ENCODE assay signal across 8 cellular contexts in genomic region chr7:92133133-92133736, GRCh38. TPM values are rescaled to one million over a fixed set of nuclear protein-coding genes. Genes with fewer than 3 reads are reported as not detected.
A peak's percentile ranks its signal among the peaks of the same experiment; 100 is the strongest.
DNase-seq lines count a peak whose midpoint lies in the region; ATAC-seq and TF ChIP-seq lines count a peak whose summit lies in the region.

No MANE protein-coding gene starts in this region.

- peak overlapping the region; percentile 96; the same call in 1 of the 2 replicates for H2AFZ ChIP-seq in PC-3 (ENCODE audit: low read length)

- H3K27me3 Mint-ChIP-seq in naive thymus-derived CD8-positive, alpha-beta T cell: peaks cover 0 to 2% (median 0%) of the 10 kb centered on the region in 5 donors

- BruUV-seq in PC-3 (replicated peaks; lab: Mats Ljungman, UMichigan): TSS peak; percentile 24

- peak overlapping the region; percentile 95 for H3K4me2 ChIP-seq in PC-3 (ENCODE audit: low read length)

- intact Hi-C loops in PC-3 (cut with micrococcal nuclease): no loop called here

- CTCF ChIA-PET in PC-3 (lab: Charles Lee): interaction anchor here (1.0 kb wide), 1 partner anchor 38 kb away, joined by 4 read pairs; no protein-coding TSS in a partner anchor

- no peak overlapping the region for H3K27ac ChIP-seq in PC-3 (ENCODE audit: low read length)
- peak overlapping the region; percentile 86 for H3K27ac ChIP-seq in effector memory CD4-positive, alpha-beta T cell (ENCODE audit: insufficient read depth, low read length, poor library complexity, severe bottlenecking)

- peaks cover 18% of the 10 kb centered on the region; the same call in 1 of the 2 replicates for H3K36me3 ChIP-seq in PC-3 (ENCODE audit: low read depth, low read length)
- H3K36me3 ChIP-seq in effector memory CD4-positive, alpha-beta T cell (ENCODE audit: control insufficient read depth, insufficient read depth, low read length): peaks cover 5% of the 10 kb centered on the region

- no peaks in the 10 kb centered on the region for H3K9me2 ChIP-seq in PC-3 (replicated peaks; ENCODE audit: low read length)

- peaks cover 9 to 34% (median 31%) of the 10 kb centered on the region in 4 donors for H3K4me1 Mint-ChIP-seq in naive thymus-derived CD8-positive, alpha-beta T cell

- DNase-seq in PC-3 (no peak), occipital lobe (lab: John Stamatoyannopoulos, UW) (no peak), 8988T (no peak)
- no peak for DNase-seq in effector memory CD4-positive, alpha-beta T cell
- DNase-seq in naive thymus-derived CD8-positive, alpha-beta T cell: no peak
- no peak for DNase-seq in stimulated activated CD4-positive, alpha-beta T cell treated with anti-CD3 and anti-CD28 coated beads, Interleukin-2, amount 100 ng/mL, for 48 hours

- H3K4me3 Mint-ChIP-seq in naive thymus-derived CD8-positive, alpha-beta T cell: peak overlapping the region; percentile 93 to 100 (median 98)

- H3K36me3 Mint-ChIP-seq in naive thymus-derived CD8-positive, alpha-beta T cell: peaks cover 0 to 18% (median 4%) of the 10 kb centered on the region in 3 donors

- peak overlapping the region; percentile 82 for H3K4me3 ChIP-seq in PC-3 (ENCODE audit: low read length)
- peak overlapping the region; percentile 95 for H3K4me3 ChIP-seq in effector memory CD4-positive, alpha-beta T cell (ENCODE audit: insufficient read depth, low read depth, low read length, poor library complexity, severe bottlenecking)

- H3K4me1 ChIP-seq in PC-3 (ENCODE audit: insufficient read depth, low read length): peaks cover 22% of the 10 kb centered on the region; the same call in 1 of the 2 replicates
- H3K4me1 ChIP-seq in effector memory CD4-positive, alpha-beta T cell (ENCODE audit: control insufficient read depth, insufficient read depth, low read length, poor library complexity, severe bottlenecking): peaks cover 9% of the 10 kb centered on the region

- ATAC-seq in GM18868 (IDR thresholded peaks at IDR 0.05; ENCODE audit: unreplicated experiment) (peak; percentile 19), HG02678 (IDR thresholded peaks at IDR 0.05; ENCODE audit: unreplicated experiment) (peak; percentile 24), PC-3 (peak; percentile 18)
- ATAC-seq in naive thymus-derived CD8-positive, alpha-beta T cell: peak; percentile 11

- TF ChIP-seq CTCF in PC-3 (conservative IDR thresholded peaks at IDR 0.05; ENCODE audit: low read depth, low read length): no peak

- no peaks in the 10 kb centered on the region for H3K9me3 Mint-ChIP-seq in naive thymus-derived CD8-positive, alpha-beta T cell

- H3K27me3 ChIP-seq in PC-3 (ENCODE audit: low read length): no peaks in the 10 kb centered on the region
- H3K27me3 ChIP-seq in effector memory CD4-positive, alpha-beta T cell (replicated peaks; ENCODE audit: control insufficient read depth, insufficient read depth, low read length, poor library complexity, severe bottlenecking): no peaks in the 10 kb centered on the region

- H3K9ac ChIP-seq in PC-3 (ENCODE audit: low read length): peak overlapping the region; percentile 96

- H4K20me1 ChIP-seq in PC-3 (ENCODE audit: low read length): peaks cover 28% of the 10 kb centered on the region

- H3K79me2 ChIP-seq in PC-3 (ENCODE audit: low read length): peaks cover 47% of the 10 kb centered on the region

- POLR2A ChIA-PET in PC-3 (lab: Charles Lee; ENCODE audit: unreplicated experiment): no interaction called here
- POLR2A ChIA-PET in naive thymus-derived CD8-positive, alpha-beta T cell (lab: Charles Lee): interaction anchor here (1.0 to 2.0 kb wide), 2 partner anchors 192 to 314 kb away, joined by 4 to 11 read pairs; partner anchors contain the start of genes AKAP9 and GATAD1

- no peaks in the 10 kb centered on the region for H3K9me3 ChIP-seq in PC-3 (ENCODE audit: low read length)
- no peaks in the 10 kb centered on the region for H3K9me3 ChIP-seq in effector memory CD4-positive, alpha-beta T cell (ENCODE audit: control insufficient read depth, low read length)

- H3K27ac Mint-ChIP-seq in naive thymus-derived CD8-positive, alpha-beta T cell: peak overlapping the region; percentile 87 to 100 (median 99)

- H3F3A ChIP-seq in PC-3 (ENCODE audit: low read length, unreplicated experiment): no peaks in the 10 kb centered on the region

RNA-seq across cellular contexts. Expression of gene CYP51A1, which starts 1.0 kb away (rescaled TPM):
- total RNA-seq in PC-3 (2014; rRNA removed) (52.3 and 58.3 TPM in 2 replicates), occipital lobe (345 TPM)
- 10 to 100 TPM; 13.1 TPM for total RNA-seq in naive thymus-derived CD8-positive, alpha-beta T cell
- polyA plus RNA-seq in naive thymus-derived CD8-positive, alpha-beta T cell: 10 to 100 TPM in 2 of 3 donors, 1 to 10 TPM in 1; 9.4 to 11.9 (median 11.0) TPM

RNA-seq across cellular contexts. Expression of gene LRRD1, which starts 45.7 kb away (rescaled TPM):
- not detected in 2 replicates for total RNA-seq in PC-3 (2014; rRNA removed)
- under 1 TPM in 1 of 2 experiments, not detected in 1; 0.18 TPM for total RNA-seq in naive thymus-derived CD8-positive, alpha-beta T cell
- polyA plus RNA-seq in naive thymus-derived CD8-positive, alpha-beta T cell: not detected
- 0.78 TPM for total RNA-seq in occipital lobe
